In genomic region chr19:44845612-44846454, GRCh38 we compare ENCODE assay signal across 8 cellular contexts. TPM values are rescaled to one million over a fixed set of nuclear protein-coding genes. Genes with fewer than 3 reads are reported as not detected.
A peak's percentile ranks its signal among the peaks of the same experiment; 100 is the strongest.
DNase-seq lines count a peak whose midpoint lies in the region; ATAC-seq and TF ChIP-seq lines count a peak whose summit lies in the region.

Gene NECTIN2, plus strand, starts transcription at chr19:44846297. Its CDS starts 229 bp downstream, at chr19:44846526.

- no peaks in the 10 kb centered on the region for H3K36me3 Mint-ChIP-seq in CD8-positive, alpha-beta T cell

- H3K9me3 ChIP-seq in CD8-positive, alpha-beta T cell (ENCODE audit: low read length) = no peaks in the 10 kb centered on the region

- no peaks in the 10 kb centered on the region for H3K27me3 ChIP-seq in CD8-positive, alpha-beta T cell (ENCODE audit: insufficient read depth, low read length)

- peak; percentile 36 for TF ChIP-seq CTCF in CD8-positive, alpha-beta T cell (IDR thresholded peaks at IDR 0.05)
- TF ChIP-seq CTCF in choroid plexus epithelial cell (conservative IDR thresholded peaks at IDR 0.05; ENCODE audit: low read depth, low read length) = peak; percentile 91

- H3K27me3 Mint-ChIP-seq in CD8-positive, alpha-beta T cell (ENCODE audit: low read depth) = peaks cover 19% of the 10 kb centered on the region

- peak within 1 kb of the TSS; percentile 46 for H3K4me3 ChIP-seq in CD8-positive, alpha-beta T cell (ENCODE audit: low read depth, low read length)
- peak within 1 kb of the TSS; percentile 88 for H3K4me3 ChIP-seq in choroid plexus epithelial cell (ENCODE audit: low read depth, low read length)

- CTCF ChIA-PET in CD8-positive, alpha-beta T cell (lab: Charles Lee) = interaction anchor here (1.4 kb wide), 1 partner anchor 42 kb away, joined by 3 read pairs; no protein-coding TSS in a partner anchor

- H3K36me3 ChIP-seq in CD8-positive, alpha-beta T cell (ENCODE audit: insufficient read depth, low read length) = no peaks in the 10 kb centered on the region

- no peaks in the 10 kb centered on the region for H3K9me3 Mint-ChIP-seq in CD8-positive, alpha-beta T cell

- H3K27ac ChIP-seq in CD8-positive, alpha-beta T cell (ENCODE audit: low read depth, low read length) = no peak within 1 kb of the TSS

- POLR2A ChIA-PET in CD8-positive, alpha-beta T cell (lab: Charles Lee) = interaction anchor here (0.7 kb wide), 1 partner anchor 45 kb away, joined by 3 read pairs; the partner anchor contains the start of gene TOMM40

- peak within 1 kb of the TSS; percentile 55 for H3K27ac Mint-ChIP-seq in CD8-positive, alpha-beta T cell

- H3K4me1 Mint-ChIP-seq in CD8-positive, alpha-beta T cell (ENCODE audit: low read depth) = peaks cover 26% of the 10 kb centered on the region

- peaks cover 45% of the 10 kb centered on the region for H3K4me1 ChIP-seq in CD8-positive, alpha-beta T cell (ENCODE audit: insufficient read depth, low read length)

- H3K4me3 Mint-ChIP-seq in CD8-positive, alpha-beta T cell = peak within 1 kb of the TSS; percentile 96

- intact Hi-C loops in CD8-positive, alpha-beta T cell (cut with DNase I, micrococcal nuclease) = loop anchor here (1.0 to 10.0 kb wide), 8 partner anchors 45 to 157 kb away; partner anchors contain the start of gene TOMM40 (in 2 of the 2)

- ATAC-seq in CD8-positive, alpha-beta T cell = peak; percentile 68
- ATAC-seq in HG02885 (IDR thresholded peaks at IDR 0.05; ENCODE audit: poor library complexity, unreplicated experiment) (peak; percentile 44), HG02870 (IDR thresholded peaks at IDR 0.05; ENCODE audit: unreplicated experiment) (no peak)

- DNase-seq in CD8-positive, alpha-beta T cell = peak; percentile 47 to 72 (median 69)
- DNase-seq in NCI-H510A (lab: John Stamatoyannopoulos, UW) (peak; percentile 87), choroid plexus epithelial cell (ENCODE audit: low read depth) (peak; percentile 99), kidney tubule cell (ENCODE audit: low spot score) (peak; percentile 98)
- DNase-seq in activated CD4-positive, alpha-beta T cell treated with anti-CD3 and anti-CD28 coated beads for 4 hours = peak; percentile 71 to 81
- peak; percentile 96 for DNase-seq in stimulated activated CD4-positive, alpha-beta T cell treated with anti-CD3 and anti-CD28 coated beads, Interleukin-15, amount 100 ng/mL, for 24 hours

RNA-seq across cellular contexts. Expression of gene NECTIN2, which starts in this region (rescaled TPM):
- 1 to 10 TPM; 2.0 to 2.5 TPM for total RNA-seq in CD8-positive, alpha-beta T cell
